17 cellular contexts compared by ENCODE assay signal in genomic region chr15:66023322-66023972, GRCh38.
DNase-seq lines count a peak whose midpoint lies in the region; ATAC-seq and TF ChIP-seq lines count a peak whose summit lies in the region.
"Had no signal": no experiment of that assay in that cellular context is flagged by ENCODE, and none has a peak within 500 bp of the region (broad histone marks: within the 10 kb centered on the region; RNA-seq: fewer than 3 reads in every experiment).

No MANE protein-coding gene starts in this region.

- ATAC-seq in HG02852 (IDR thresholded peaks at IDR 0.05; ENCODE audit: unreplicated experiment) (no peak), HG03280 (IDR thresholded peaks at IDR 0.05; ENCODE audit: unreplicated experiment) (no peak)
- ATAC-seq: A549; activated CD4-positive, alpha-beta T cell treated with anti-CD3 and anti-CD28 coated beads for 36 hours; esophagus mucosa; GM12878; left colon; Right ventricle myocardium inferior had no signal

- H3K27me3 Mint-ChIP-seq in nephron progenitor cell (ENCODE audit: low read depth, poor library complexity), result peaks cover 37% of the 10 kb centered on the region

- H3K9me2 ChIP-seq in SK-N-SH, result no peaks in the 10 kb centered on the region

- DNase-seq in NCI-H2196 (lab: John Stamatoyannopoulos, UW; ENCODE audit: unreplicated experiment), result peak; percentile 55
- no peak for DNase-seq in NCI-H2196 treated with DMSO at 0.1 percent for 48 hours (lab: John Stamatoyannopoulos, UW; ENCODE audit: unreplicated experiment)
- peak; percentile 64 for DNase-seq in SK-N-SH
- peak; percentile 64 for DNase-seq in globus pallidus (ENCODE audit: low spot score)
- no peak for DNase-seq in nephron progenitor cell
- no peak for DNase-seq in GM10248 (ENCODE audit: extremely low spot score)
- DNase-seq: activated CD4-positive, alpha-beta T cell treated with anti-CD3 and anti-CD28 coated beads for 36 hours; activated naive CD8-positive, alpha-beta T cell treated with anti-CD3 and anti-CD28 coated beads, Interleukin-2, amount 10 ng/mL, durations not matched to agents 7 days and 5 days; CD4-positive, CD25-positive, alpha-beta regulatory T cell; colonic mucosa had no signal

- no peaks in the 10 kb centered on the region for H3K36me3 Mint-ChIP-seq in nephron progenitor cell (ENCODE audit: low read depth)
- H3K36me3 Mint-ChIP-seq: activated naive CD8-positive, alpha-beta T cell treated with anti-CD3 and anti-CD28 coated beads, Interleukin-2, amount 10 ng/mL, durations not matched to agents 7 days and 5 days; CD4-positive, CD25-positive, alpha-beta regulatory T cell had no signal

- no peak overlapping the region for H3K27ac Mint-ChIP-seq in nephron progenitor cell
- H3K27ac Mint-ChIP-seq: activated CD4-positive, alpha-beta T cell treated with anti-CD3 and anti-CD28 coated beads for 36 hours; activated naive CD8-positive, alpha-beta T cell treated with anti-CD3 and anti-CD28 coated beads, Interleukin-2, amount 10 ng/mL, durations not matched to agents 7 days and 5 days; CD4-positive, CD25-positive, alpha-beta regulatory T cell had no signal

- H3K4me1 Mint-ChIP-seq in nephron progenitor cell, result peaks cover 33% of the 10 kb centered on the region
- H3K4me1 Mint-ChIP-seq: activated CD4-positive, alpha-beta T cell treated with anti-CD3 and anti-CD28 coated beads for 36 hours had no signal

- no peaks in the 10 kb centered on the region for H3K9me3 ChIP-seq in SK-N-SH
- H3K9me3 ChIP-seq: A549, colonic mucosa had no signal

- CTCF ChIA-PET in SK-N-SH (lab: Yijun Ruan, JAX) (interaction anchor here (0.8 to 1.9 kb wide), 4 partner anchors 41 to 107 kb away, joined by 3 to 10 read pairs (median 4); no protein-coding TSS in a partner anchor), GM10248 (lab: Yijun Ruan, JAX) (no interaction called here)

- H3K27me3 ChIP-seq in SK-N-SH (ENCODE audit: insufficient read depth), result peaks cover 5% of the 10 kb centered on the region; the same call in 1 of the 2 replicates
- H3K27me3 ChIP-seq: colonic mucosa had no signal

- no peaks in the 10 kb centered on the region for H4K20me1 ChIP-seq in SK-N-SH (ENCODE audit: insufficient read depth)

- peak in 1 of 2 experiments; percentile 20; a peak in 1 of 4 replicates for TF ChIP-seq EP300 in SK-N-SH (IDR thresholded peaks at IDR 0.05; ENCODE audit: borderline replicate concordance in 1 of 2, low read depth in 1 of 2, low read length in 1 of 2)

- H2AFZ ChIP-seq in SK-N-SH (ENCODE audit: low read depth), result no peak overlapping the region

- H3K4me3 Mint-ChIP-seq in nephron progenitor cell, result no peak overlapping the region
- H3K4me3 Mint-ChIP-seq: activated CD4-positive, alpha-beta T cell treated with anti-CD3 and anti-CD28 coated beads for 36 hours; activated naive CD8-positive, alpha-beta T cell treated with anti-CD3 and anti-CD28 coated beads, Interleukin-2, amount 10 ng/mL, durations not matched to agents 7 days and 5 days; CD4-positive, CD25-positive, alpha-beta regulatory T cell had no signal

- H3K27ac ChIP-seq in SK-N-SH (ENCODE audit: low read depth in 2 of 2, low read length in 1 of 2), result peak overlapping the region in 1 of 2 experiments; percentile 76; a peak in 2 of 4 replicates
- H3K27ac ChIP-seq: colonic mucosa had no signal

- H3K79me2 ChIP-seq in SK-N-SH (ENCODE audit: insufficient read depth), result no peaks in the 10 kb centered on the region

- H3K36me3 ChIP-seq in SK-N-SH (replicated peaks in 1 of 2; ENCODE audit: control insufficient read depth in 1 of 2, insufficient read depth in 2 of 2, low read length in 1 of 2), result no peaks in the 10 kb centered on the region
- H3K36me3 ChIP-seq: colonic mucosa had no signal

- peaks cover 0 to 52% of the 10 kb centered on the region in 2 experiments; a peak in 2 of 4 replicates for H3K4me1 ChIP-seq in SK-N-SH (ENCODE audit: control insufficient read depth in 1 of 2, insufficient read depth in 2 of 2, low read depth in 1 of 2, low read length in 1 of 2)
- H3K4me1 ChIP-seq: colonic mucosa had no signal

- WGBS in SK-N-SH (ENCODE audit: low lambda C conversion rate), result 37% methylated on average over 6 of the region's 6 CpGs

- no peaks in the 10 kb centered on the region for H3K9me3 Mint-ChIP-seq in nephron progenitor cell
- H3K9me3 Mint-ChIP-seq: activated naive CD8-positive, alpha-beta T cell treated with anti-CD3 and anti-CD28 coated beads, Interleukin-2, amount 10 ng/mL, durations not matched to agents 7 days and 5 days had no signal

- TF ChIP-seq CTCF in SK-N-SH (IDR thresholded peaks at IDR 0.05) (no peak), nephron progenitor cell (IDR thresholded peaks at IDR 0.05) (no peak), GM10248 (IDR thresholded peaks at IDR 0.05; ENCODE audit: control extremely low read depth, extremely low read depth, low read depth, missing control alignments) (no peak)

- POLR2A ChIA-PET in SK-N-SH (lab: Yijun Ruan, JAX), result interaction anchor here (0.5 kb wide), 1 partner anchor 8 kb away, joined by 4 read pairs; no protein-coding TSS in a partner anchor
- POLR2A ChIA-PET in GM10248 (lab: Yijun Ruan, JAX), result no interaction called here

- no peak overlapping the region for H3K4me3 ChIP-seq in SK-N-SH (ENCODE audit: low read depth in 2 of 2, low read length in 1 of 2)
- H3K4me3 ChIP-seq: A549, colonic mucosa, GM12878 had no signal

- no peaks in the 10 kb centered on the region for H3F3A ChIP-seq in SK-N-SH (replicated peaks; ENCODE audit: insufficient read depth)

- H3K4me2 ChIP-seq in SK-N-SH, result no peak overlapping the region
- H3K4me2 ChIP-seq: A549 had no signal

- 0 out of 2 replicates have a peak, but pooled peaks have one; percentile 7 for TF ChIP-seq RAD21 in SK-N-SH (IDR thresholded peaks at IDR 0.05; ENCODE audit: low read length)

- H3K9ac ChIP-seq in SK-N-SH, result no peak overlapping the region

TF ChIP-seq in SK-N-SH, 30 proteins besides CTCF, POLR2A, EP300 and RAD21:
- TF ChIP-seq FOXJ3 (CRISPR knock-in tag; IDR thresholded peaks at IDR 0.05) (peak; percentile 33; the same call in 1 of the 2 replicates), FOSL2 (IDR thresholded peaks at IDR 0.05; ENCODE audit: borderline replicate concordance, low read depth) (no peak), MXI1 (IDR thresholded peaks at IDR 0.05; ENCODE audit: low read depth, low read length) (peak; percentile 23; the same call in 1 of the 2 replicates)

Comparison
In these comparisons a context has a peak if more than half of its experiments do, and no peak if none do; other contexts are left out.
1. DNase-seq: peak in NCI-H2196 (single experiment), SK-N-SH (single experiment) and globus pallidus (single experiment); none in NCI-H2196 treated with DMSO at 0.1 percent for 48 hours (single experiment), nephron progenitor cell (single experiment) and GM10248 (single experiment).